In the genomic region with DNA sequence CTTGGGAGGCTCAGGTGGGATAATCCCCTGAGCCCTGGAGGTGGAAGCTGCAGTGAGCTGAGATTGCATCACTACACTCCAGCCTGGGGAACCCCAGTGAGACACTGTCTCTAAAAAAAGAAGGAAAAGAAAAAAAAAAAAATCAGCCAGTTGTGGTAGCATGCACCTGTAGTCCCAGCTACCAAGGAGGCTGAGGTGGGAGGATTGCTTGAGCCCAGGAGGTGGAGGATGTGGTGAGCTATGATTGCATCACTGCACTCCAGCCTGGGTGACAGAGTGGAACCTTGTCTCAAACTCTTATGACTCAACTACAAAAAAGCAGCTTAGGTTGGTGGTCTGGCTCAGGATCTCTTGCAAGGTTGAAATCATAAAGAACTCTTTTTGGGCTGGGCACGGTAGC, we compare ENCODE assay signal across 9 cellular contexts. TPM values are rescaled to one million over a fixed set of nuclear protein-coding genes. Genes with fewer than 3 reads are reported as not detected.
DNase-seq lines count a peak whose midpoint lies in the region; ATAC-seq, FAIRE-seq and TF ChIP-seq lines count a peak whose summit lies in the region.
"Had no signal": no experiment of that assay in that cellular context is flagged by ENCODE, and none has a peak within 500 bp of the region (broad histone marks: within the 10 kb centered on the region; RNA-seq: fewer than 3 reads in every experiment).

No MANE protein-coding gene starts in this region.

- WGBS in H1 (ENCODE audit: extremely low coverage in 1 of 2, insufficient coverage in 1 of 2, insufficient read length in 1 of 2, insufficient replicate concordance in 2 of 2, low coverage in 1 of 2, low lambda C conversion rate in 2 of 2, missing lambda C conversion rate in 1 of 2), 2 experiments: 100% methylated on average over 1 of the region's 1 CpG; no CpG with 5 or more reads in 1 of the 2 experiments
- 92 to 100% methylated on average over 1 of the region's 1 CpG for WGBS in tibial nerve, 2 donors

- TF ChIP-seq EP300 in H1 (IDR thresholded peaks at IDR 0.05; ENCODE audit: borderline replicate concordance in 1 of 2, low read depth in 2 of 2, low read length in 2 of 2) (no peak), tibial nerve (IDR thresholded peaks at IDR 0.05) (no peak)

- H2AK5ac ChIP-seq in H1 (ENCODE audit: low read depth, low read length): no peak overlapping the region

- peaks cover 3 to 63% of the 10 kb centered on the region in 2 experiments for H3K79me2 ChIP-seq in H1 (ENCODE audit: control insufficient read depth in 1 of 2, insufficient read depth in 2 of 2, low read length in 2 of 2)

- H3K27me3 ChIP-seq in H1 (replicated peaks in 1 of 4; ENCODE audit: control insufficient read depth in 3 of 4, extremely low read depth in 1 of 4, insufficient read depth in 3 of 4, low read length in 3 of 4): no peaks in the 10 kb centered on the region
- no peaks in the 10 kb centered on the region for H3K27me3 ChIP-seq in tibial nerve

- no peak overlapping the region for H3K56ac ChIP-seq in H1 (replicated peaks; ENCODE audit: insufficient read length, low read depth, low read length)

- H3K4me2 ChIP-seq in H1 (ENCODE audit: insufficient read depth in 1 of 2, low read depth in 2 of 2, low read length in 2 of 2): no peak overlapping the region

- peaks cover 52% of the 10 kb centered on the region for H3K36me3 Mint-ChIP-seq in HFFc6 (ENCODE audit: low read depth)

- no peak overlapping the region for H3K14ac ChIP-seq in H1 (ENCODE audit: insufficient read length)

- no peak overlapping the region for H2BK5ac ChIP-seq in H1 (ENCODE audit: low read depth, low read length)

- H3K27me3 Mint-ChIP-seq in HFFc6 (ENCODE audit: insufficient read depth): peaks cover 4% of the 10 kb centered on the region; the same call in 1 of the 2 replicates

- no peak overlapping the region for H4K5ac ChIP-seq in H1 (ENCODE audit: insufficient read length, low read depth, low read length)

- peaks cover 31% of the 10 kb centered on the region for H3K9me3 Mint-ChIP-seq in HFFc6

- peak overlapping the region; percentile 26; the same call in 1 of the 2 replicates for H3K27ac Mint-ChIP-seq in HFFc6

- H3K4me1 Mint-ChIP-seq in HFFc6 (ENCODE audit: low read depth): peaks cover 25% of the 10 kb centered on the region

- H4K8ac ChIP-seq in H1 (ENCODE audit: extremely low read depth, insufficient read depth, low read length): no peak overlapping the region

- H3K9ac ChIP-seq in H1 (replicated peaks in 1 of 4; ENCODE audit: extremely low read depth in 1 of 4, low read depth in 3 of 4, low read length in 3 of 4): no peak overlapping the region

- no peak for ATAC-seq in HG03442 (IDR thresholded peaks at IDR 0.05; ENCODE audit: unreplicated experiment)
- ATAC-seq in HG02973 (IDR thresholded peaks at IDR 0.05; ENCODE audit: unreplicated experiment): no peak

- no peak overlapping the region for H3K4ac ChIP-seq in H1 (replicated peaks; ENCODE audit: insufficient read length, low read depth, low read length)

- CTCF ChIA-PET in H1 (lab: Charles Lee; ENCODE audit: partially characterized antibody): interaction anchor here (0.5 to 1.5 kb wide), 2 partner anchors 56 to 72 kb away, joined by 3 to 4 read pairs; no protein-coding TSS in a partner anchor

- H3K36me3 ChIP-seq in H1 (ENCODE audit: control insufficient read depth in 2 of 4, insufficient read depth in 4 of 4, low read length in 3 of 4) (peaks cover 2 to 28% (median 16%) of the 10 kb centered on the region in 4 experiments; a peak in 5 of 8 replicates), tibial nerve (peaks cover 0 to 35% (median 10%) of the 10 kb centered on the region in 3 donors)

- POLR2A ChIA-PET in H1 (lab: Charles Lee; ENCODE audit: partially characterized antibody): interaction anchor here (1.2 to 1.6 kb wide), 3 partner anchors 20 to 37 kb away, joined by 3 to 6 read pairs (median 3); a partner anchor contains a TSS

- H2BK120ac ChIP-seq in H1 (replicated peaks; ENCODE audit: low read depth, low read length): no peak overlapping the region

- TF ChIP-seq CTCF in HFFc6 (IDR thresholded peaks at IDR 0.05) (no peak), H1 (IDR thresholded peaks at IDR 0.05; ENCODE audit: control extremely low read depth in 1 of 3, insufficient read depth in 1 of 3, low read depth in 1 of 3, low read length in 3 of 3) (no peak), tibial nerve (IDR thresholded peaks at IDR 0.05) (no peak)

- no peak overlapping the region for H3K23ac ChIP-seq in H1 (ENCODE audit: insufficient read length)

- no peak overlapping the region for H3K27ac ChIP-seq in H1 (ENCODE audit: low read depth, low read length)
- H3K27ac ChIP-seq in tibial nerve: peak overlapping the region in 1 of 4 donors; percentile 25
- H3K27ac ChIP-seq: SK-N-MC had no signal

- H2BK12ac ChIP-seq in H1 (ENCODE audit: low read depth, low read length): no peak overlapping the region

- H3K4me3 ChIP-seq in H1 (ENCODE audit: extremely low read depth in 1 of 4, insufficient read depth in 2 of 4, low read depth in 3 of 4, low read length in 4 of 4) (no peak overlapping the region), tibial nerve (no peak overlapping the region)
- H3K4me3 ChIP-seq: SK-N-MC had no signal

- H4K91ac ChIP-seq in H1 (replicated peaks; ENCODE audit: insufficient read length, low read length): no peak overlapping the region

- no peak overlapping the region for H2BK20ac ChIP-seq in H1 (ENCODE audit: low read length)

- no peaks in the 10 kb centered on the region for H3K9me3 ChIP-seq in H1 (ENCODE audit: insufficient read depth in 2 of 2, low read depth in 1 of 2, low read length in 1 of 2)
- no peaks in the 10 kb centered on the region for H3K9me3 ChIP-seq in tibial nerve

- H3K18ac ChIP-seq in H1 (ENCODE audit: extremely low read depth, low read length): no peak overlapping the region; the same call in 1 of the 2 replicates

- no peak overlapping the region for H2BK15ac ChIP-seq in H1 (ENCODE audit: low read length)

- no peak overlapping the region for H2AFZ ChIP-seq in H1 (ENCODE audit: low read length)

- H3K4me3 Mint-ChIP-seq in HFFc6: no peak overlapping the region

- no peak for TF ChIP-seq POLR2A in H1 (IDR thresholded peaks at IDR 0.05; ENCODE audit: control extremely low read depth in 1 of 2, low read depth in 2 of 2, low read length in 2 of 2)
- no peak for TF ChIP-seq POLR2A in tibial nerve (IDR thresholded peaks at IDR 0.05)

- peaks cover 5 to 16% of the 10 kb centered on the region in 2 experiments for H4K20me1 ChIP-seq in H1 (replicated peaks in 1 of 2; ENCODE audit: control insufficient read depth in 1 of 2, insufficient read depth in 2 of 2, low read length in 2 of 2)

- TF ChIP-seq RAD21 in H1 (IDR thresholded peaks at IDR 0.05 in 1 of 2, conservative IDR thresholded peaks at IDR 0.05 in 1 of 2; ENCODE audit: low read depth in 2 of 2, low read length in 2 of 2): no peak

- H3K4me1 ChIP-seq in H1 (replicated peaks in 1 of 4; ENCODE audit: control insufficient read depth in 3 of 4, insufficient read depth in 4 of 4, low read length in 3 of 4) (peaks cover 0 to 2% (median 0%) of the 10 kb centered on the region in 4 experiments; a peak in 1 of 7 replicates), tibial nerve (peaks cover 0 to 57% (median 5%) of the 10 kb centered on the region in 4 donors)

- H3K79me1 ChIP-seq in H1 (ENCODE audit: low read depth, low read length): peaks cover 2% of the 10 kb centered on the region; the same call in 1 of the 2 replicates

- no peak for FAIRE-seq in H1 (lab: Jason Lieb, UNC)

- H3K23me2 ChIP-seq in H1 (ENCODE audit: low read depth, low read length): no peaks in the 10 kb centered on the region

- DNase-seq in HFFc6: no peak
- DNase-seq in activated CD4-positive, alpha-beta T cell treated with anti-CD3 and anti-CD28 coated beads for 48 hours: peak; percentile 75
- DNase-seq in H1 (ENCODE audit: low read depth in 1 of 2, low spot score in 2 of 2): no peak
- DNase-seq in stimulated activated CD8-positive, alpha-beta memory T cell treated with anti-CD3 and anti-CD28 coated beads, Interleukin-12 subunit alpha, Interleukin-12 subunit beta, amount 100 ng/mL, for 4 hours (ENCODE audit: low read depth): peak; percentile 33
- DNase-seq in tibial nerve (ENCODE audit: low spot score in 2 of 2): no peak
- no peak for DNase-seq in cerebellar nuclear complex (lab: John Stamatoyannopoulos, UW)

RNA-seq across cellular contexts. Expression of a gene that starts 19.3 kb away (rescaled TPM):
- 100 to 1,000 TPM; 359 to 607 (median 548) TPM for total RNA-seq in HFFc6 (2021; fragmentation: NEBNext Ultra II Directional; extraction: Animal tissue kit (Norgen Biotek cat#: 25700))
- total RNA-seq in H1 (2021; fragmentation: NEBNext Ultra II Directional; extraction: Animal tissue kit (Norgen Biotek cat#: 25700)): 250 and 252 TPM in 2 replicates
- 757 and 854 TPM in 2 replicates for polyA plus RNA-seq in H1 (2011; rRNA removed)
- 454 TPM for polyA plus RNA-seq in H1 (2011; cell fraction: cytosol; rRNA removed)
- 458 TPM for polyA plus RNA-seq in H1 (2011; cell fraction: nucleus; rRNA removed)
- polyA plus RNA-seq in H1 (2012, experiment 1 of 2): 212 to 300 TPM (median 285 TPM) in 4 replicates
- polyA plus RNA-seq in H1 (2012, experiment 2 of 2): 471 TPM
- 203 TPM for polyA plus RNA-seq in H1 (2013, experiment 1 of 2)
- polyA plus RNA-seq in H1 (2013, experiment 2 of 2): 201 TPM
- polyA minus RNA-seq in H1 (2011; rRNA and poly(A)+ RNA removed): 61.1 and 103 TPM in 2 replicates
- 138 TPM for polyA minus RNA-seq in H1 (2011; cell fraction: cytosol; rRNA and poly(A)+ RNA removed)
- polyA minus RNA-seq in H1 (2011; cell fraction: nucleus; rRNA and poly(A)+ RNA removed): 96.8 TPM
- 100 to 1,000 TPM; 217 to 359 (median 310) TPM for total RNA-seq in tibial nerve

RNA-seq across cellular contexts. Expression of a gene that starts 34.3 kb away (rescaled TPM):
- total RNA-seq in HFFc6 (2021; fragmentation: NEBNext Ultra II Directional; extraction: Animal tissue kit (Norgen Biotek cat#: 25700)): 100 to 1,000 TPM; 703 to 739 (median 716) TPM
- total RNA-seq in H1 (2021; fragmentation: NEBNext Ultra II Directional; extraction: Animal tissue kit (Norgen Biotek cat#: 25700)): 386 and 397 TPM in 2 replicates
- 176 and 225 TPM in 2 replicates for polyA plus RNA-seq in H1 (2011; rRNA removed)
- polyA plus RNA-seq in H1 (2011; cell fraction: cytosol; rRNA removed): 237 TPM
- 230 TPM for polyA plus RNA-seq in H1 (2011; cell fraction: nucleus; rRNA removed)
- polyA plus RNA-seq in H1 (2012, experiment 1 of 2): 329 to 425 TPM (median 343 TPM) in 4 replicates
- 382 TPM for polyA plus RNA-seq in H1 (2012, experiment 2 of 2)
- polyA plus RNA-seq in H1 (2013, experiment 1 of 2): 313 TPM
- polyA plus RNA-seq in H1 (2013, experiment 2 of 2): 317 TPM
- 293 and 303 TPM in 2 replicates for polyA minus RNA-seq in H1 (2011; rRNA and poly(A)+ RNA removed)
- polyA minus RNA-seq in H1 (2011; cell fraction: cytosol; rRNA and poly(A)+ RNA removed): 236 TPM
- polyA minus RNA-seq in H1 (2011; cell fraction: nucleus; rRNA and poly(A)+ RNA removed): 122 TPM
- total RNA-seq in tibial nerve: 100 to 1,000 TPM; 532 to 825 (median 698) TPM

RNA-seq across cellular contexts. Expression of a gene that starts 34.7 kb away (rescaled TPM):
- total RNA-seq in HFFc6 (2021; fragmentation: NEBNext Ultra II Directional; extraction: Animal tissue kit (Norgen Biotek cat#: 25700)): 10 to 100 TPM; 45.5 to 58.7 (median 49.9) TPM
- total RNA-seq in H1 (2021; fragmentation: NEBNext Ultra II Directional; extraction: Animal tissue kit (Norgen Biotek cat#: 25700)): 6.2 and 7.4 TPM in 2 replicates
- 11.0 and 13.2 TPM in 2 replicates for polyA plus RNA-seq in H1 (2011; rRNA removed)
- 14.1 TPM for polyA plus RNA-seq in H1 (2011; cell fraction: cytosol; rRNA removed)
- 7.9 TPM for polyA plus RNA-seq in H1 (2011; cell fraction: nucleus; rRNA removed)
- polyA plus RNA-seq in H1 (2012, experiment 1 of 2): 8.6 to 10.2 TPM (median 9.5 TPM) in 4 replicates
- 9.0 TPM for polyA plus RNA-seq in H1 (2012, experiment 2 of 2)
- polyA plus RNA-seq in H1 (2013, experiment 1 of 2): 3.9 TPM
- 4.5 TPM for polyA plus RNA-seq in H1 (2013, experiment 2 of 2)
- 11.6 and 12.0 TPM in 2 replicates for polyA minus RNA-seq in H1 (2011; rRNA and poly(A)+ RNA removed)
- 5.1 TPM for polyA minus RNA-seq in H1 (2011; cell fraction: cytosol; rRNA and poly(A)+ RNA removed)
- polyA minus RNA-seq in H1 (2011; cell fraction: nucleus; rRNA and poly(A)+ RNA removed): 17.3 TPM
- 10 to 100 TPM; 24.6 to 52.9 (median 30.1) TPM for total RNA-seq in tibial nerve

RNA-seq across cellular contexts. Expression of a gene that starts 37.6 kb away (rescaled TPM):
- total RNA-seq in HFFc6 (2021; fragmentation: NEBNext Ultra II Directional; extraction: Animal tissue kit (Norgen Biotek cat#: 25700)): 10 to 100 TPM; 41.4 to 48.3 (median 44.8) TPM
- total RNA-seq in H1 (2021; fragmentation: NEBNext Ultra II Directional; extraction: Animal tissue kit (Norgen Biotek cat#: 25700)): 27.8 and 28.3 TPM in 2 replicates
- 14.2 and 16.0 TPM in 2 replicates for polyA plus RNA-seq in H1 (2011; rRNA removed)
- polyA plus RNA-seq in H1 (2011; cell fraction: cytosol; rRNA removed): 21.1 TPM
- polyA plus RNA-seq in H1 (2011; cell fraction: nucleus; rRNA removed): 18.3 TPM
- polyA plus RNA-seq in H1 (2012, experiment 1 of 2): 22.8 to 29.2 TPM (median 25.8 TPM) in 4 replicates
- polyA plus RNA-seq in H1 (2012, experiment 2 of 2): 10.1 TPM
- 25.6 TPM for polyA plus RNA-seq in H1 (2013, experiment 1 of 2)
- 23.7 TPM for polyA plus RNA-seq in H1 (2013, experiment 2 of 2)
- polyA minus RNA-seq in H1 (2011; rRNA and poly(A)+ RNA removed): 57.9 and 74.3 TPM in 2 replicates
- 17.2 TPM for polyA minus RNA-seq in H1 (2011; cell fraction: cytosol; rRNA and poly(A)+ RNA removed)
- polyA minus RNA-seq in H1 (2011; cell fraction: nucleus; rRNA and poly(A)+ RNA removed): 24.7 TPM
- total RNA-seq in tibial nerve: 10 to 100 TPM; 33.7 to 49.8 (median 46.0) TPM

RNA-seq across cellular contexts. Expression of a gene that starts 44.8 kb away (rescaled TPM):
- 1 to 10 TPM in 5 of 6 experiments, under 1 TPM in 1; 0.78 to 3.2 (median 1.2) TPM for total RNA-seq in HFFc6 (2021; fragmentation: NEBNext Ultra II Directional; extraction: Animal tissue kit (Norgen Biotek cat#: 25700))
- total RNA-seq in H1 (2021; fragmentation: NEBNext Ultra II Directional; extraction: Animal tissue kit (Norgen Biotek cat#: 25700)): 44.3 and 46.5 TPM in 2 replicates
- 90.1 and 92.4 TPM in 2 replicates for polyA plus RNA-seq in H1 (2011; rRNA removed)
- 97.0 TPM for polyA plus RNA-seq in H1 (2011; cell fraction: cytosol; rRNA removed)
- polyA plus RNA-seq in H1 (2011; cell fraction: nucleus; rRNA removed): 227 TPM
- polyA plus RNA-seq in H1 (2012, experiment 1 of 2): 56.6 to 72.5 TPM (median 63.8 TPM) in 4 replicates
- polyA plus RNA-seq in H1 (2012, experiment 2 of 2): 42.5 TPM
- polyA plus RNA-seq in H1 (2013, experiment 1 of 2): 35.4 TPM
- polyA plus RNA-seq in H1 (2013, experiment 2 of 2): 32.2 TPM
- polyA minus RNA-seq in H1 (2011; rRNA and poly(A)+ RNA removed): 93.0 and 99.7 TPM in 2 replicates
- polyA minus RNA-seq in H1 (2011; cell fraction: cytosol; rRNA and poly(A)+ RNA removed): 21.9 TPM
- polyA minus RNA-seq in H1 (2011; cell fraction: nucleus; rRNA and poly(A)+ RNA removed): 33.6 TPM
- 10 to 100 TPM in 2 of 4 donors, 1 to 10 TPM in 2; 7.0 to 20.8 (median 9.5) TPM for total RNA-seq in tibial nerve

Comparison
In these comparisons a context has a peak if more than half of its experiments do, and no peak if none do; other contexts are left out.
1. DNase-seq: peak in activated CD4-positive, alpha-beta T cell treated with anti-CD3 and anti-CD28 coated beads for 48 hours (single experiment) and stimulated activated CD8-positive, alpha-beta memory T cell treated with anti-CD3 and anti-CD28 coated beads, Interleukin-12 subunit alpha, Interleukin-12 subunit beta, amount 100 ng/mL, for 4 hours (single experiment); none in HFFc6 (single experiment), H1 (0 of 2), tibial nerve (0 of 2) and cerebellar nuclear complex (0 of 2).